In the genomic region with DNA sequence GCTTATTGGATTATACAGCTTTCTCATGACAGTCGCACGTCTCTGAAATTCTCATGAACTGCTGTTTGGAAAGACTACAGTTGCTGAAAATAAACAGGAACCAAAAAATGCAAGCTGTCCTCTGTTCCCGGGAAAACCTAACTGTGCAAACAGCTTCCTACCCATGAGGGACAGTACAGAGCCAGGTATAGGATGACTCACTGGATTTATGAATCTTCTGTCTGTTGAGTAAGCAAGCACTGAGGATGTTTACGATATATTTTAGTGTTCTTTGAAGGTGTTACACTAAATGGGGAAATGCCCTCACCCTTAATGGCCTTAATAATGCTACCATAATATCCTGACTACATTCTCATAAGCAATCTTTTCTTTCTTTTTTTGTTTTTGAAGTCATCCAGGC, we compare ENCODE assay signal across 2 cellular contexts.
TF ChIP-seq lines count a peak whose summit lies in the region.

No MANE protein-coding gene starts in this region.

TF ChIP-seq in A549, 52 proteins besides CTCF, POLR2A, EP300 and RAD21 (continued from another document):
- TF ChIP-seq, protein P1, sequence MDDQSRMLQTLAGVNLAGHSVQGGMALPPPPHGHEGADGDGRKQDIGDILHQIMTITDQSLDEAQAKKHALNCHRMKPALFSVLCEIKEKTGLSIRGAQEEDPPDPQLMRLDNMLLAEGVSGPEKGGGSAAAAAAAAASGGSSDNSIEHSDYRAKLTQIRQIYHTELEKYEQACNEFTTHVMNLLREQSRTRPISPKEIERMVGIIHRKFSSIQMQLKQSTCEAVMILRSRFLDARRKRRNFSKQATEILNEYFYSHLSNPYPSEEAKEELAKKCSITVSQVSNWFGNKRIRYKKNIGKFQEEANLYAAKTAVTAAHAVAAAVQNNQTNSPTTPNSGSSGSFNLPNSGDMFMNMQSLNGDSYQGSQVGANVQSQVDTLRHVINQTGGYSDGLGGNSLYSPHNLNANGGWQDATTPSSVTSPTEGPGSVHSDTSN (IDR thresholded peaks at IDR 0.05): no peak
- TF ChIP-seq POLR2AphosphoS2 (conservative IDR thresholded peaks at IDR 0.05; ENCODE audit: low read length) (no peak), CBX8 (IDR thresholded peaks at IDR 0.05) (no peak)

TF ChIP-seq in WTC11, 78 proteins besides CTCF, POLR2A, EP300 and RAD21 (continued from another document):
- TF ChIP-seq, protein P2, sequence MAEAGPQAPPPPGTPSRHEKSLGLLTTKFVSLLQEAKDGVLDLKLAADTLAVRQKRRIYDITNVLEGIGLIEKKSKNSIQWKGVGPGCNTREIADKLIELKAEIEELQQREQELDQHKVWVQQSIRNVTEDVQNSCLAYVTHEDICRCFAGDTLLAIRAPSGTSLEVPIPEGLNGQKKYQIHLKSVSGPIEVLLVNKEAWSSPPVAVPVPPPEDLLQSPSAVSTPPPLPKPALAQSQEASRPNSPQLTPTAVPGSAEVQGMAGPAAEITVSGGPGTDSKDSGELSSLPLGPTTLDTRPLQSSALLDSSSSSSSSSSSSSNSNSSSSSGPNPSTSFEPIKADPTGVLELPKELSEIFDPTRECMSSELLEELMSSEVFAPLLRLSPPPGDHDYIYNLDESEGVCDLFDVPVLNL (CRISPR knock-in tag; IDR thresholded peaks at IDR 0.05; ENCODE audit: borderline replicate concordance, low read depth): no peak
